In the genomic region with DNA sequence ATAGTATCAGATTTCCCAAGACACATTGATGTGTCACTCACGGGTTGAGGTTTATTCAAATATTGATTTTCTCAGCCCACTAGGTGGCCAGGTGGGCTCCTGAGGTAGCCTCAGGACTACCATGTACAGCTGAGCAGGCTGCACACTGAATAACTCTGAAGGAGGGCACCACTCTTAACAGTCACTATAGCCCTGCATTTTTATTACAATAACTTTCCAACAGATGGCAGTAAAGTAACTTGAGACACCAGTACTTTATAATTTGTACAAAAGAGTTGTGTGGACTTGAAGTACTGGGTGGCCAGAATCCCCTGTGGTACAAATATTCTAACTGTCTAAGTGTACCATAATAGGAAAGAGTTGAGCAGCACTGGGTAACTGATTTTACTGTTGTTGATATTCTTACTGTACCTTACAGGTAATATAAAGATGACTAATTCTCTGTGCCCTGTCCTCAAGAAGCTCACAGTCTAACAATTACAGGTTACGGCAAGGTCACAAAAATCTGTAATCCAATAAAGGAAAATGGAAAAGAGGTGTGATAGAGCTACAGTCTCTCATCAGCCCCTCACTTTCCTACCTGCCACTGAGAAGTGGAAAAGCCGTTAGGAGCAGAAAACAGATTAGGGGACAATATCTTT, we compare ENCODE assay signal across 1 cellular context.
TF ChIP-seq lines count a peak whose summit lies in the region.

No MANE protein-coding gene starts in this region.

TF ChIP-seq in HepG2, 621 proteins besides CTCF, POLR2A, EP300 and RAD21 (continued from another document):
- TF ChIP-seq ARID5B (CRISPR knock-in tag; IDR thresholded peaks at IDR 0.05) (no peak), MLX (CRISPR knock-in tag; IDR thresholded peaks at IDR 0.05) (no peak), STAG1 (CRISPR knock-in tag; IDR thresholded peaks at IDR 0.05) (peak; percentile 67), SAP130 (CRISPR knock-in tag; IDR thresholded peaks at IDR 0.05; ENCODE audit: low read depth) (0 out of 2 replicates have a peak, but pooled peaks have one; percentile 15), NR2F1 (CRISPR knock-in tag; IDR thresholded peaks at IDR 0.05) (no peak), ZBTB40 (IDR thresholded peaks at IDR 0.05) (no peak), ZBTB40 (CRISPR knock-in tag; IDR thresholded peaks at IDR 0.05) (no peak), CREM (IDR thresholded peaks at IDR 0.05) (no peak), CREM (CRISPR knock-in tag; IDR thresholded peaks at IDR 0.05) (no peak)
- TF ChIP-seq, protein P1, sequence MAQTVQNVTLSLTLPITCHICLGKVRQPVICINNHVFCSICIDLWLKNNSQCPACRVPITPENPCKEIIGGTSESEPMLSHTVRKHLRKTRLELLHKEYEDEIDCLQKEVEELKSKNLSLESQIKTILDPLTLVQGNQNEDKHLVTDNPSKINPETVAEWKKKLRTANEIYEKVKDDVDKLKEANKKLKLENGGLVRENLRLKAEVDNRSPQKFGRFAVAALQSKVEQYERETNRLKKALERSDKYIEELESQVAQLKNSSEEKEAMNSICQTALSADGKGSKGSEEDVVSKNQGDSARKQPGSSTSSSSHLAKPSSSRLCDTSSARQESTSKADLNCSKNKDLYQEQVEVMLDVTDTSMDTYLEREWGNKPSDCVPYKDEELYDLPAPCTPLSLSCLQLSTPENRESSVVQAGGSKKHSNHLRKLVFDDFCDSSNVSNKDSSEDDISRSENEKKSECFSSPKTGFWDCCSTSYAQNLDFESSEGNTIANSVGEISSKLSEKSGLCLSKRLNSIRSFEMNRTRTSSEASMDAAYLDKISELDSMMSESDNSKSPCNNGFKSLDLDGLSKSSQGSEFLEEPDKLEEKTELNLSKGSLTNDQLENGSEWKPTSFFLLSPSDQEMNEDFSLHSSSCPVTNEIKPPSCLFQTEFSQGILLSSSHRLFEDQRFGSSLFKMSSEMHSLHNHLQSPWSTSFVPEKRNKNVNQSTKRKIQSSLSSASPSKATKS (CRISPR knock-in tag; IDR thresholded peaks at IDR 0.05), result no peak
